Comparison of ENCODE assay signal across 13 cellular contexts in genomic region chr16:12612598-12613101, GRCh38.
DNase-seq lines count a peak whose midpoint lies in the region; ATAC-seq, FAIRE-seq and TF ChIP-seq lines count a peak whose summit lies in the region.
"Had no signal": no experiment of that assay in that cellular context is flagged by ENCODE, and none has a peak within 500 bp of the region (broad histone marks: within the 10 kb centered on the region; RNA-seq: fewer than 3 reads in every experiment).

No MANE protein-coding gene starts in this region.

- no peaks in the 10 kb centered on the region for H3K27me3 ChIP-seq in K562 (ENCODE audit: control insufficient read depth in 2 of 2, insufficient read depth in 2 of 2, low read length in 2 of 2)
- H3K27me3 ChIP-seq in liver (ENCODE audit: control insufficient read depth in 4 of 4, insufficient read depth in 4 of 4, low read length in 3 of 4): no peaks in the 10 kb centered on the region
- H3K27me3 ChIP-seq: right atrium auricular region, tibial artery had no signal

- WGBS in K562 (ENCODE audit: insufficient coverage, low coverage, missing lambda C conversion rate): 1% methylated on average over 9 of the region's 9 CpGs
- WGBS in liver: 35% methylated on average over 9 of the region's 9 CpGs

- CTCF ChIA-PET in K562 (lab: Yijun Ruan, JAX; ENCODE audit: low intra/inter-chr PET ratio): no interaction called here

- H4K20me1 ChIP-seq in K562 (replicated peaks; ENCODE audit: control insufficient read depth, insufficient read depth, low read length): no peaks in the 10 kb centered on the region

- TF ChIP-seq POLR2A in K562 (conservative IDR thresholded peaks at IDR 0.05): no peak

- no peak for TF ChIP-seq RAD21 in K562 (CRISPR knock-in tag; conservative IDR thresholded peaks at IDR 0.05 in 1 of 2, IDR thresholded peaks at IDR 0.05 in 1 of 2)
- TF ChIP-seq RAD21 in liver (IDR thresholded peaks at IDR 0.05): peak in 1 of 2 donors; percentile 25

- no peak overlapping the region for H3K4me3 ChIP-seq in K562
- no peak overlapping the region for H3K4me3 ChIP-seq in liver (ENCODE audit: low read depth in 1 of 3, low read length in 3 of 3)
- H3K4me3 ChIP-seq: right atrium auricular region, tibial artery had no signal

- ATAC-seq in K562 (peak; percentile 82), GM19324 (IDR thresholded peaks at IDR 0.05; ENCODE audit: low FRiP score, unreplicated experiment) (no peak)

- FAIRE-seq in K562 (lab: Jason Lieb, UNC): peak; percentile 75

- BruUV-seq in K562 (replicated peaks; lab: Mats Ljungman, UMichigan): no TSS peak

- no peaks in the 10 kb centered on the region for H3K9me1 ChIP-seq in K562 (ENCODE audit: control insufficient read depth, insufficient read depth, low read length)

- DNase-seq in DMS53 (lab: John Stamatoyannopoulos, UW) (peak; percentile 91), HuH-7.5 (ENCODE audit: low spot score) (peak; percentile 19), K562 (ENCODE audit: extremely low read depth in 1 of 4, low spot score in 3 of 4) (peak; percentile 59 to 83 (median 62)), NCI-H82 treated with DMSO at 0.1 percent for 48 hours (lab: John Stamatoyannopoulos, UW; ENCODE audit: unreplicated experiment) (no peak), NCI-H2227 treated with DMSO at 0.1 percent for 48 hours (lab: John Stamatoyannopoulos, UW) (no peak), NCI-H446 treated with DMSO at 0.1 percent for 48 hours (lab: John Stamatoyannopoulos, UW) (no peak)
- DNase-seq: MV-4-11, SHP77, tibial artery had no signal

- peaks cover 10 to 53% of the 10 kb centered on the region in 2 experiments; a peak in 4 of 5 replicates for H3K4me1 ChIP-seq in K562 (replicated peaks in 1 of 2; ENCODE audit: control insufficient read depth in 2 of 2, insufficient read depth in 2 of 2, low read length in 2 of 2)
- peaks cover 2 to 42% (median 29%) of the 10 kb centered on the region in 4 donors for H3K4me1 ChIP-seq in liver (ENCODE audit: control insufficient read depth in 4 of 4, insufficient read depth in 4 of 4, low read length in 3 of 4)
- H3K4me1 ChIP-seq: right atrium auricular region, tibial artery had no signal

- POLR2A ChIA-PET in K562 (lab: Yijun Ruan, JAX): no interaction called here

- H3K27ac ChIP-seq in K562 (ENCODE audit: extremely low read depth, low read depth, low read length) (peak overlapping the region; percentile 84; the same call in 2 of the 3 replicates), liver (ENCODE audit: low read depth in 1 of 2, low read length in 2 of 2) (peak overlapping the region; percentile 86 to 89)
- H3K27ac ChIP-seq: HL-60, right atrium auricular region, tibial artery had no signal

- H3K79me2 ChIP-seq in K562 (ENCODE audit: control insufficient read depth, insufficient read depth, low read length): no peaks in the 10 kb centered on the region

- no peaks in the 10 kb centered on the region for H3K9me3 ChIP-seq in K562 (replicated peaks; ENCODE audit: control insufficient read depth, insufficient read depth, low read depth, low read length)
- H3K9me3 ChIP-seq in liver (ENCODE audit: control insufficient read depth in 4 of 4, low read length in 3 of 4): no peaks in the 10 kb centered on the region

- peak; percentile 89 for TF ChIP-seq EP300 in K562 (IDR thresholded peaks at IDR 0.05; ENCODE audit: low read length)

- no peaks in the 10 kb centered on the region for H3K36me3 ChIP-seq in K562 (ENCODE audit: control insufficient read depth, insufficient read depth, low read length)
- H3K36me3 ChIP-seq in liver (ENCODE audit: control insufficient read depth in 4 of 4, insufficient read depth in 3 of 4, low read depth in 1 of 4, low read length in 3 of 4): no peaks in the 10 kb centered on the region
- H3K36me3 ChIP-seq: right atrium auricular region, tibial artery had no signal

- H3K4me2 ChIP-seq in K562 (ENCODE audit: insufficient read depth, low read length): peak overlapping the region; percentile 51

- TF ChIP-seq CTCF in K562 (IDR thresholded peaks at IDR 0.05 in 2 of 3, conservative IDR thresholded peaks at IDR 0.05 in 1 of 3; ENCODE audit: insufficient read depth in 2 of 3, low read depth in 1 of 3, low read length in 3 of 3) (no peak), liver (IDR thresholded peaks at IDR 0.05; ENCODE audit: low read depth, low read length, missing input control) (no peak)

- in situ Hi-C loops in K562 (cut with MboI): no loop called here

- peak overlapping the region; percentile 62 for H2AFZ ChIP-seq in K562 (ENCODE audit: low read depth, low read length)

- intact Hi-C loops in K562 (cut with micrococcal nuclease): no loop called here

- peak overlapping the region in 1 of 2 experiments; percentile 43; a peak in 1 of 4 replicates for H3K9ac ChIP-seq in K562 (ENCODE audit: insufficient read depth in 1 of 2, low read depth in 2 of 2, low read length in 2 of 2)
- no peak overlapping the region for H3K9ac ChIP-seq in liver (ENCODE audit: low read depth in 1 of 2, low read length in 2 of 2)

TF ChIP-seq in K562, 482 proteins besides CTCF, POLR2A, EP300 and RAD21 (continues in another document):
- TF ChIP-seq GABPB2 (CRISPR knock-in tag; conservative IDR thresholded peaks at IDR 0.05) (no peak), BDP1 (IDR thresholded peaks at IDR 0.05; ENCODE audit: insufficient read depth, insufficient read length) (no peak), FOSL1 (tag; conservative IDR thresholded peaks at IDR 0.05) (peak; percentile 93), NR2C1 (IDR thresholded peaks at IDR 0.05) (no peak), NR2C1 (tag; IDR thresholded peaks at IDR 0.05) (no peak), ZNF3 (CRISPR knock-in tag; IDR thresholded peaks at IDR 0.05) (no peak), ZBTB1 (CRISPR knock-in tag; IDR thresholded peaks at IDR 0.05; ENCODE audit: borderline replicate concordance, low read depth) (no peak), ARNT (IDR thresholded peaks at IDR 0.05) (no peak), FOXP1 (CRISPR knock-in tag; IDR thresholded peaks at IDR 0.05) (no peak), PHF20 (IDR thresholded peaks at IDR 0.05; ENCODE audit: partially characterized antibody) (no peak), PCBP2 (IDR thresholded peaks at IDR 0.05; ENCODE audit: low read depth, low read length, poor library complexity, severe bottlenecking) (no peak), MEIS2 (IDR thresholded peaks at IDR 0.05; ENCODE audit: partially characterized antibody) (peak; percentile 79), ZNF77 (CRISPR knock-in tag; IDR thresholded peaks at IDR 0.05) (no peak), ERF (CRISPR knock-in tag; IDR thresholded peaks at IDR 0.05) (no peak), ID3 (CRISPR knock-in tag; IDR thresholded peaks at IDR 0.05) (no peak), ID3 (tag; IDR thresholded peaks at IDR 0.05) (no peak), ZBTB26 (CRISPR knock-in tag; IDR thresholded peaks at IDR 0.05) (no peak)

TF ChIP-seq in liver, 16 proteins besides CTCF, POLR2A, EP300 and RAD21 (continues in another document):
- TF ChIP-seq FOXA2 (IDR thresholded peaks at IDR 0.05) (peak; percentile 83), YY1 (IDR thresholded peaks at IDR 0.05) (peak; percentile 76), HNF4A (conservative IDR thresholded peaks at IDR 0.05) (peak; percentile 22 to 77), MAX (IDR thresholded peaks at IDR 0.05) (no peak), HNF4G (IDR thresholded peaks at IDR 0.05) (no peak), GABPA (IDR thresholded peaks at IDR 0.05 in 1 of 2, conservative IDR thresholded peaks at IDR 0.05 in 1 of 2) (no peak), NR2F2 (IDR thresholded peaks at IDR 0.05) (no peak), EGR1 (IDR thresholded peaks at IDR 0.05; ENCODE audit: low read depth in 2 of 2) (no peak), FOXA1 (IDR thresholded peaks at IDR 0.05) (peak; percentile 80), JUND (IDR thresholded peaks at IDR 0.05) (peak in 1 of 2 donors; percentile 83), TAF1 (conservative IDR thresholded peaks at IDR 0.05) (no peak), ATF3 (IDR thresholded peaks at IDR 0.05) (no peak), SP1 (IDR thresholded peaks at IDR 0.05) (no peak), ZBTB33 (IDR thresholded peaks at IDR 0.05) (no peak)

Comparison
In these comparisons a context has a peak if more than half of its experiments do, and no peak if none do; other contexts are left out.
1. DNase-seq: peak in DMS53 (single experiment), HuH-7.5 (single experiment) and K562 (4 of 4); none in NCI-H82 treated with DMSO at 0.1 percent for 48 hours (single experiment), NCI-H2227 treated with DMSO at 0.1 percent for 48 hours (single experiment) and NCI-H446 treated with DMSO at 0.1 percent for 48 hours (single experiment).